In genomic region chr17:40319651-40320550, GRCh38 we compare ENCODE assay signal across 1 cellular context.
TF ChIP-seq lines count a peak whose summit lies in the region.

No MANE protein-coding gene starts in this region.

TF ChIP-seq in HEK293, 187 proteins besides CTCF, POLR2A, EP300 and RAD21 (continued from another document):
- TF ChIP-seq ZNF274 (IDR thresholded peaks at IDR 0.05; ENCODE audit: low read length): no peak
- no peak for TF ChIP-seq ZNF274 (tag by site-specific recombination; IDR thresholded peaks at IDR 0.05; ENCODE audit: borderline replicate concordance)
- peak; percentile 58 for TF ChIP-seq EGR2 (tag by site-specific recombination; IDR thresholded peaks at IDR 0.05; ENCODE audit: low read depth)
- TF ChIP-seq ZBTB17 (tag by site-specific recombination; IDR thresholded peaks at IDR 0.05): no peak
- TF ChIP-seq ZNF610 (tag by site-specific recombination; IDR thresholded peaks at IDR 0.05; ENCODE audit: borderline replicate concordance): no peak
- peak; percentile 41; the same call in 1 of the 2 replicates for TF ChIP-seq PRDM10 (tag by site-specific recombination; IDR thresholded peaks at IDR 0.05)
- TF ChIP-seq, protein P1, sequence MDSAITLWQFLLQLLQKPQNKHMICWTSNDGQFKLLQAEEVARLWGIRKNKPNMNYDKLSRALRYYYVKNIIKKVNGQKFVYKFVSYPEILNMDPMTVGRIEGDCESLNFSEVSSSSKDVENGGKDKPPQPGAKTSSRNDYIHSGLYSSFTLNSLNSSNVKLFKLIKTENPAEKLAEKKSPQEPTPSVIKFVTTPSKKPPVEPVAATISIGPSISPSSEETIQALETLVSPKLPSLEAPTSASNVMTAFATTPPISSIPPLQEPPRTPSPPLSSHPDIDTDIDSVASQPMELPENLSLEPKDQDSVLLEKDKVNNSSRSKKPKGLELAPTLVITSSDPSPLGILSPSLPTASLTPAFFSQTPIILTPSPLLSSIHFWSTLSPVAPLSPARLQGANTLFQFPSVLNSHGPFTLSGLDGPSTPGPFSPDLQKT (IDR thresholded peaks at IDR 0.05; ENCODE audit: borderline replicate concordance, low read depth, low read length): no peak
